1 cellular context compared by ENCODE assay signal in genomic region chr2:43041167-43041566, GRCh38.
A peak's percentile ranks its signal among the peaks of the same experiment; 100 is the strongest.
TF ChIP-seq lines count a peak whose summit lies in the region.

No MANE protein-coding gene starts in this region.

TF ChIP-seq in K562, 482 proteins besides CTCF, POLR2A, EP300 and RAD21 (continued from another document):
- TF ChIP-seq XRCC4 (IDR thresholded peaks at IDR 0.05; ENCODE audit: extremely low read depth, insufficient read depth, insufficient read length) (no peak), MED1 (CRISPR knock-in tag; IDR thresholded peaks at IDR 0.05; ENCODE audit: borderline replicate concordance) (no peak), SRSF9 (IDR thresholded peaks at IDR 0.05; ENCODE audit: borderline replicate concordance, low read depth, low read length) (no peak), GATAD2A (IDR thresholded peaks at IDR 0.05) (peak; percentile 78), MEIS2 (IDR thresholded peaks at IDR 0.05; ENCODE audit: partially characterized antibody) (no peak), SRSF7 (optimal IDR thresholded peaks at IDR 0.05; ENCODE audit: low read depth, low read length) (no peak), ZNF347 (CRISPR knock-in tag; IDR thresholded peaks at IDR 0.05; ENCODE audit: low read depth) (no peak), MCM2 (IDR thresholded peaks at IDR 0.05; ENCODE audit: low read depth) (no peak), ZNF398 (CRISPR knock-in tag; IDR thresholded peaks at IDR 0.05) (no peak), JUND (IDR thresholded peaks at IDR 0.05; ENCODE audit: borderline replicate concordance, low read depth, low read length) (peak; percentile 22; the same call in 1 of the 2 replicates), JUND (tag; IDR thresholded peaks at IDR 0.05; ENCODE audit: borderline replicate concordance, low read depth, low read length) (peak; percentile 24; the same call in 1 of the 3 replicates), RCOR1 (IDR thresholded peaks at IDR 0.05; ENCODE audit: borderline replicate concordance in 1 of 2, low read depth in 2 of 2, low read length in 2 of 2) (no peak), TOE1 (IDR thresholded peaks at IDR 0.05; ENCODE audit: borderline replicate concordance) (no peak), TOE1 (CRISPR knock-in tag; IDR thresholded peaks at IDR 0.05; ENCODE audit: borderline replicate concordance, low read depth) (no peak)
- TF ChIP-seq, protein P1, sequence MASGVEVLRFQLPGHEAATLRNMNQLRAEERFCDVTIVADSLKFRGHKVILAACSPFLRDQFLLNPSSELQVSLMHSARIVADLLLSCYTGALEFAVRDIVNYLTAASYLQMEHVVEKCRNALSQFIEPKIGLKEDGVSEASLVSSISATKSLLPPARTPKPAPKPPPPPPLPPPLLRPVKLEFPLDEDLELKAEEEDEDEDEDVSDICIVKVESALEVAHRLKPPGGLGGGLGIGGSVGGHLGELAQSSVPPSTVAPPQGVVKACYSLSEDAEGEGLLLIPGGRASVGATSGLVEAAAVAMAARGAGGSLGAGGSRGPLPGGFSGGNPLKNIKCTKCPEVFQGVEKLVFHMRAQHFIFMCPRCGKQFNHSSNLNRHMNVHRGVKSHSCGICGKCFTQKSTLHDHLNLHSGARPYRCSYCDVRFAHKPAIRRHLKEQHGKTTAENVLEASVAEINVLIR (CRISPR knock-in tag; IDR thresholded peaks at IDR 0.05) = no peak
- TF ChIP-seq, protein P2, sequence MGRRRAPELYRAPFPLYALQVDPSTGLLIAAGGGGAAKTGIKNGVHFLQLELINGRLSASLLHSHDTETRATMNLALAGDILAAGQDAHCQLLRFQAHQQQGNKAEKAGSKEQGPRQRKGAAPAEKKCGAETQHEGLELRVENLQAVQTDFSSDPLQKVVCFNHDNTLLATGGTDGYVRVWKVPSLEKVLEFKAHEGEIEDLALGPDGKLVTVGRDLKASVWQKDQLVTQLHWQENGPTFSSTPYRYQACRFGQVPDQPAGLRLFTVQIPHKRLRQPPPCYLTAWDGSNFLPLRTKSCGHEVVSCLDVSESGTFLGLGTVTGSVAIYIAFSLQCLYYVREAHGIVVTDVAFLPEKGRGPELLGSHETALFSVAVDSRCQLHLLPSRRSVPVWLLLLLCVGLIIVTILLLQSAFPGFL (CRISPR knock-in tag; IDR thresholded peaks at IDR 0.05) = no peak
